In the genomic region with DNA sequence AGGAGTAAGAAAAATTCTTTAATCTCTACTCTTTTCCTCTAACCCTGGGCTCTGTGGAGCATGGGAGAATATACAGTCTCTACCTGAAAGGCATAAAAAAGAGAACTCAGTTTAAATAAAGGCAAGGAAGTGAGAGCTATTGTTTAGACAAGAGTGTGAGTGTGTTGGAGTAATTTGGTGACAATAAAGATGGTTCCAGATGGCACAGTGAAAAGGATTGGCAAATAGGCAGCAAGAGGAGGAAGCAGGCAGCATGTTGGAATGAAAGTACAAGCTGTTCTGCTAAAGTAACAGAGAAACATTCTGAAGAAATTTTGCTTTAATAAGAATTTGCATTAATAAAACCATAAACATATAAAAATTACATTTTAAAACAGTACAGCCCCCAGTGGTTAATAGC, we compare ENCODE assay signal across 13 cellular contexts.
"Had no signal": no experiment of that assay in that cellular context is flagged by ENCODE, and none has a peak within 500 bp of the region (broad histone marks: within the 10 kb centered on the region; RNA-seq: fewer than 3 reads in every experiment).

No MANE protein-coding gene starts in this region.

- ATAC-seq: activated T-helper 17 cell treated with anti-CD3 and anti-CD28 coated beads, Interleukin-2, amount 50 U/mL, for 72 hours; left cardiac atrium; natural killer cell treated with Interleukin-12 subunit alpha and Interleukin-12 subunit beta and Interleukin-15 and Interleukin-18, amount 100 ng/mL, for 72 hours; right lobe of liver; stimulated activated naive B cell treated with anti-CD40 and anti-IgM and Interleukin-4, amounts not matched to agents 10 μg/mL and 1 μg/mL and 100 μg/mL, for 72 hours had no signal

- DNase-seq: activated B cell treated with CpG ODN at 0.5 μM for 24 hours; activated CD4-positive, alpha-beta T cell treated with anti-CD3 and anti-CD28 coated beads, Interleukin-2, amount 10 ng/mL, durations not matched to agents 7 days and 5 days; activated naive CD4-positive, alpha-beta T cell treated with anti-CD3 and anti-CD28 coated beads for 36 hours; activated T-cell treated with anti-CD3 and anti-CD28 coated beads for 4 hours; adrenal gland; left cardiac atrium; occipital lobe; right lobe of liver; stimulated activated naive B cell treated with anti-CD40 and anti-IgM and Interleukin-4, amounts not matched to agents 10 μg/mL and 1 μg/mL and 100 μg/mL, for 72 hours; trophoblast cell had no signal

- H3K36me3 ChIP-seq: adrenal gland, prostate gland, right lobe of liver had no signal

- H3K27ac ChIP-seq: adrenal gland, prostate gland, right lobe of liver had no signal

- H3K9me3 ChIP-seq: prostate gland, right lobe of liver had no signal

- H3K4me3 ChIP-seq: adrenal gland, prostate gland, right lobe of liver had no signal

- H3K27me3 ChIP-seq: adrenal gland, right lobe of liver had no signal
